Comparison of ENCODE assay signal across 1 cellular context in the genomic region with DNA sequence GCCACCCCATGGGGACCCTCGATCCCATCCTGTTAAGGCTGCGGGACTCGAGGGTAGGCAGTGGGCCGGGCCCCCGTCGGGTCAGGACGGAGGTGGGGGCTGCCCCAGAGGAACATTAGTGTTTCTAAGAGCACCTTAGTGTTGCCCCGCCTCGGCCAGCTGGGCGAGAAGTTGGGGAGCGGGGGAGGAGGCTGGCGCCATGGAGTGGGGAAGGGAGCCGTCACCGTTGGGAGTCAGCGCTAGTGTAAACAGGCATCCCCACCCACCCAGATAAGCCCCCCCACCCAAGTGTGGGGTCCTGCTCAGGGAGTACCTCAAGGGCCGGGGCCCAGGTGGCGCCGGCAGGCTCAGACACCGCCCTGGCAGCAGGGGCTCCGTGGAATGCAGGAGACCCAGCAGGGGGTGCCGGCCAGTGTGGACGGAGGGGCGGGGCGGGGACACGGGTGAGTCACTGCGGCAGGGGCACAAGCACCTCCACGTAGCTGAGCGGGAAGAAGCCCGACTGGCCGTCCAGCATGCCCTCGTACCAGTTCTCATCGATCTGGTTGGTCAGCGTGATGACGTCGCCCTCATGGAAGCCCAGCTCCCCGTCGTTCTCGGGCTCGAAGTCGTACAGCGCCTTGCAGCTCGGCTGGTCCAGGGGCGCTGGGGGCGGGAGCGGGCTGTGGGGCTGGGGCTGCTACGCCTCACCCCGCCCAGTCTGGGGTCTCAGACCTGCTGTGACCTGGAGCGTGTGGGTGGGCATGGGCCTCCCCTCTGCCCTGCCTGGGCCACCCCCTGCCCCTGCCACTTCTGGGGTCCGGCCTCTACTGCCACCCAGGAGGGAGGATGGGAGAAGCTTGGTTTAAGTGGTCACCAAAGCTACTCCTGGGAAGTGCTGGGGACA.
TF ChIP-seq lines count a peak whose summit lies in the region.

No MANE protein-coding gene starts in this region.

TF ChIP-seq in IMR-90, 13 proteins besides CTCF, POLR2A, EP300 and RAD21:
- no peak for TF ChIP-seq RCOR1 (IDR thresholded peaks at IDR 0.05; ENCODE audit: insufficient replicate concordance, low read length)
- TF ChIP-seq RFX5 (IDR thresholded peaks at IDR 0.05; ENCODE audit: low read depth, low read length): no peak
- no peak for TF ChIP-seq MXI1 (IDR thresholded peaks at IDR 0.05; ENCODE audit: borderline replicate concordance, low read depth, low read length)
- TF ChIP-seq, protein P1, sequence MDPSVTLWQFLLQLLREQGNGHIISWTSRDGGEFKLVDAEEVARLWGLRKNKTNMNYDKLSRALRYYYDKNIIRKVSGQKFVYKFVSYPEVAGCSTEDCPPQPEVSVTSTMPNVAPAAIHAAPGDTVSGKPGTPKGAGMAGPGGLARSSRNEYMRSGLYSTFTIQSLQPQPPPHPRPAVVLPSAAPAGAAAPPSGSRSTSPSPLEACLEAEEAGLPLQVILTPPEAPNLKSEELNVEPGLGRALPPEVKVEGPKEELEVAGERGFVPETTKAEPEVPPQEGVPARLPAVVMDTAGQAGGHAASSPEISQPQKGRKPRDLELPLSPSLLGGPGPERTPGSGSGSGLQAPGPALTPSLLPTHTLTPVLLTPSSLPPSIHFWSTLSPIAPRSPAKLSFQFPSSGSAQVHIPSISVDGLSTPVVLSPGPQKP (IDR thresholded peaks at IDR 0.05; ENCODE audit: borderline replicate concordance, low read depth, low read length): no peak
- TF ChIP-seq MAFK (IDR thresholded peaks at IDR 0.05; ENCODE audit: low read depth, low read length): no peak
